ENCODE assay signal across 29 cellular contexts in the genomic region with DNA sequence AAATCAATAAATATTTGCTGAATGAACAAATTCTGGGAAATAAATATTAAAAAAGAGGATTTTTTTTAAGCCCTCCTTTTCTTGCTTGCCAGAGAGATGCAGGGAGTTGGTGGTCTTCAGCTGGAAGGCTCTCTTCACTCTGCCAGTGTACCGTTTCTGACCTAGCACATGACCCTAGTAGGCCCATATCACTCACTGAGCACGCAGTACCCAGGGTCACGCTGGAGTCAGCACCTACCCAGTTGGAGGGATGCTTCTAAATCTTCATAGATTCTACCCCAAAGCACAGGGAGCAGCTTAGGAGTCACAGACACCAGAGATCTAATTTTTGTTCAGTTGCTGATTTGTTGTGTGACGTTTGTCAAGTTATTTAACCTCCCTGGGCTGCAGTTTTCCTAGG.
"Had no signal": no experiment of that assay in that cellular context is flagged by ENCODE, and none has a peak within 500 bp of the region (broad histone marks: within the 10 kb centered on the region; RNA-seq: fewer than 3 reads in every experiment).

No MANE protein-coding gene starts in this region.

- H3K4me1 ChIP-seq: neural progenitor cell, parathyroid adenoma, psoas muscle, spleen, suprapubic skin, testis, tibial artery, transverse colon, upper lobe of left lung had no signal

- H3K79me2 ChIP-seq: parathyroid adenoma had no signal

- H3K27ac ChIP-seq: neural progenitor cell, ovary, parathyroid adenoma, psoas muscle, skin epidermis, spleen, suprapubic skin, testis, tibial artery, transverse colon, upper lobe of left lung, vagina had no signal

- H3K4me2 ChIP-seq: neural progenitor cell, smooth muscle cell had no signal

- FAIRE-seq: urothelium cell line had no signal

- H3K36me3 ChIP-seq: neural progenitor cell, ovary, spleen, suprapubic skin, tibial artery, transverse colon, upper lobe of left lung, vagina had no signal

- DNase-seq: natural killer cell; occipital lobe; ovary; posterior cingulate gyrus; psoas muscle; right cardiac atrium; spleen; stimulated activated CD4-positive, alpha-beta T cell treated with anti-CD3 and anti-CD28 coated beads, Interleukin-12 subunit alpha, Interleukin-12 subunit beta, amount 100 ng/mL, for 4 hours; stimulated activated CD4-positive, alpha-beta T cell treated with anti-CD3 and anti-CD28 coated beads, Interleukin-1b, Interleukin-23, amount 100 ng/mL, for 48 hours; stimulated activated CD4-positive, alpha-beta T cell treated with anti-CD3 and anti-CD28 coated beads, Interleukin-4, amount 100 ng/mL, for 1 hour; stimulated activated CD4-positive, alpha-beta T cell treated with anti-CD3 and anti-CD28 coated beads, Interleukin-4, amount 100 ng/mL, for 4 hours; stimulated activated CD8-positive, alpha-beta memory T cell treated with anti-CD3 and anti-CD28 coated beads, Interleukin-4, amount 100 ng/mL, for 48 hours; stimulated activated naive CD4-positive, alpha-beta T cell; stimulated activated naive CD8-positive, alpha-beta T cell treated with anti-CD3 and anti-CD28 coated beads, Interleukin-15, amount 100 ng/mL, for 72 hours; stimulated activated naive CD8-positive, alpha-beta T cell treated with anti-CD3 and anti-CD28 coated beads, Interleukin-15, Interleukin-2, amounts not matched to agents 100 U/mL and 50 U/mL, for 24 hours; substantia nigra; testis; tibial artery; transverse colon; upper lobe of left lung had no signal

- H3K4me3 ChIP-seq: neural progenitor cell, ovary, psoas muscle, skin epidermis, smooth muscle cell, spleen, suprapubic skin, testis, tibial artery, transverse colon, upper lobe of left lung, vagina had no signal

- H2AFZ ChIP-seq: neural progenitor cell, parathyroid adenoma had no signal

- H3K9me3 ChIP-seq: ovary, psoas muscle, spleen, suprapubic skin, testis, tibial artery, transverse colon, upper lobe of left lung, vagina had no signal

- ATAC-seq: natural killer cell; psoas muscle; right cardiac atrium; sciatic nerve; stimulated activated memory B cell treated with anti-CD40 and anti-IgM and Interleukin-4, amounts not matched to agents 10 μg/mL and 1 μg/mL and 100 μg/mL, for 72 hours; stimulated activated naive CD8-positive, alpha-beta T cell treated with anti-CD3 and anti-CD28 coated beads, Interleukin-15, amount 100 ng/mL, for 72 hours; stimulated activated naive CD8-positive, alpha-beta T cell treated with anti-CD3 and anti-CD28 coated beads, Interleukin-15, Interleukin-2, amounts not matched to agents 100 U/mL and 50 U/mL, for 24 hours had no signal

- H3K9ac ChIP-seq: neural progenitor cell, parathyroid adenoma had no signal

- H3K27me3 ChIP-seq: neural progenitor cell, ovary, spleen, suprapubic skin, testis, transverse colon, upper lobe of left lung, vagina had no signal
